ENCODE assay signal across 6 cellular contexts in genomic region chr14:29007990-29008389, GRCh38.
"Had no signal": no experiment of that assay in that cellular context is flagged by ENCODE, and none has a peak within 500 bp of the region (broad histone marks: within the 10 kb centered on the region; RNA-seq: fewer than 3 reads in every experiment).

No MANE protein-coding gene starts in this region.

- H3K27ac ChIP-seq: KMS-11 had no signal

- H3K4me3 ChIP-seq: GM23338 had no signal

- DNase-seq: H9, HCEC 1CT, Karpas-422, KBM-7 had no signal

- ATAC-seq: GM23338 had no signal

- H2AFZ ChIP-seq: GM23338 had no signal

- H3K4me2 ChIP-seq: GM23338, KMS-11 had no signal

- H3K9ac ChIP-seq: KMS-11 had no signal
